12 cellular contexts compared by ENCODE assay signal in genomic region chr15:65083262-65083701, GRCh38. TPM values are rescaled to one million over a fixed set of nuclear protein-coding genes. Genes with fewer than 3 reads are reported as not detected.
DNase-seq lines count a peak whose midpoint lies in the region; TF ChIP-seq lines count a peak whose summit lies in the region.
"Had no signal": no experiment of that assay in that cellular context is flagged by ENCODE, and none has a peak within 500 bp of the region (broad histone marks: within the 10 kb centered on the region; RNA-seq: fewer than 3 reads in every experiment).

No MANE protein-coding gene starts in this region.

- H3K27ac Mint-ChIP-seq in nephron, result peak overlapping the region; percentile 90 to 98 (median 96)
- H3K27ac Mint-ChIP-seq in activated naive CD4-positive, alpha-beta T cell treated with anti-CD3 and anti-CD28 coated beads for 36 hours, result no peak overlapping the region
- H3K27ac Mint-ChIP-seq: CD4-positive, alpha-beta T cell had no signal

- TF ChIP-seq CTCF in esophagus squamous epithelium (IDR thresholded peaks at IDR 0.05), result peak in 3 of 6 experiments; percentile 5 to 16 (median 9)
- peak; percentile 44 to 60 (median 49) for TF ChIP-seq CTCF in nephron (IDR thresholded peaks at IDR 0.05; ENCODE audit: unreplicated experiment in 3 of 3)
- TF ChIP-seq CTCF in breast epithelium (IDR thresholded peaks at IDR 0.05), result no peak

- CTCF ChIA-PET in activated naive CD4-positive, alpha-beta T cell treated with anti-CD3 and anti-CD28 coated beads for 36 hours (lab: Charles Lee), result interaction anchor here (0.6 to 1.2 kb wide), 2 partner anchors 11 to 29 kb away, joined by 3 read pairs; no protein-coding TSS in a partner anchor

- H3K27ac ChIP-seq in esophagus squamous epithelium, result peak overlapping the region in 3 of 4 donors; percentile 35 to 57 (median 42)
- H3K27ac ChIP-seq in breast epithelium, result no peak overlapping the region
- H3K27ac ChIP-seq: parathyroid adenoma had no signal

- H3K36me3 Mint-ChIP-seq in nephron (ENCODE audit: low read depth), result no peaks in the 10 kb centered on the region
- no peaks in the 10 kb centered on the region for H3K36me3 Mint-ChIP-seq in activated naive CD4-positive, alpha-beta T cell treated with anti-CD3 and anti-CD28 coated beads for 36 hours (ENCODE audit: low read depth)

- H3K9me3 ChIP-seq in esophagus squamous epithelium, result no peaks in the 10 kb centered on the region
- no peaks in the 10 kb centered on the region for H3K9me3 ChIP-seq in breast epithelium

- no peak for TF ChIP-seq POLR2A in esophagus squamous epithelium (IDR thresholded peaks at IDR 0.05)
- no peak for TF ChIP-seq POLR2A in breast epithelium (IDR thresholded peaks at IDR 0.05)

- H3K4me3 Mint-ChIP-seq in nephron, result peak overlapping the region; percentile 23 to 69 (median 54)
- no peak overlapping the region for H3K4me3 Mint-ChIP-seq in activated naive CD4-positive, alpha-beta T cell treated with anti-CD3 and anti-CD28 coated beads for 36 hours
- H3K4me3 Mint-ChIP-seq: CD4-positive, alpha-beta T cell had no signal

- H3K27me3 Mint-ChIP-seq in nephron (ENCODE audit: low read depth), result peaks cover 10% of the 10 kb centered on the region
- peaks cover 19% of the 10 kb centered on the region for H3K27me3 Mint-ChIP-seq in activated naive CD4-positive, alpha-beta T cell treated with anti-CD3 and anti-CD28 coated beads for 36 hours (ENCODE audit: low read depth)

- H3K4me1 ChIP-seq in esophagus squamous epithelium (peaks cover 32 to 68% (median 39%) of the 10 kb centered on the region in 3 donors), breast epithelium (no peaks in the 10 kb centered on the region)

- peaks cover 80% of the 10 kb centered on the region for H3K4me1 Mint-ChIP-seq in nephron
- peaks cover 13% of the 10 kb centered on the region for H3K4me1 Mint-ChIP-seq in activated naive CD4-positive, alpha-beta T cell treated with anti-CD3 and anti-CD28 coated beads for 36 hours (ENCODE audit: low read depth)

- intact Hi-C loops in esophagus squamous epithelium (cut with DNase I) (no loop called here), breast epithelium (cut with DNase I; ENCODE audit: low total_unique reads) (no loop called here)
- intact Hi-C loops in activated naive CD4-positive, alpha-beta T cell treated with anti-CD3 and anti-CD28 coated beads for 36 hours (cut with micrococcal nuclease), result no loop called here

- WGBS in esophagus squamous epithelium, 2 donors, result 43 to 62% methylated on average over 6 of the region's 7 CpGs

- DNase-seq in Ammon's horn (ENCODE audit: low spot score), result peak; percentile 64
- peak; percentile 60 for DNase-seq in NCI-H2227 (lab: John Stamatoyannopoulos, UW; ENCODE audit: unreplicated experiment)
- no peak for DNase-seq in esophagus squamous epithelium (lab: John Stamatoyannopoulos, UW)
- no peak for DNase-seq in breast epithelium (ENCODE audit: low spot score in 2 of 2)
- DNase-seq in activated naive CD4-positive, alpha-beta T cell treated with anti-CD3 and anti-CD28 coated beads for 36 hours, result no peak
- no peak for DNase-seq in NCI-H1930 (lab: John Stamatoyannopoulos, UW)
- no peak for DNase-seq in NCI-H526 (lab: John Stamatoyannopoulos, UW)
- DNase-seq: NCI-H187 treated with DMSO at 0.1 percent for 48 hours had no signal

- no peak overlapping the region for H3K4me3 ChIP-seq in esophagus squamous epithelium
- H3K4me3 ChIP-seq in breast epithelium, result no peak overlapping the region

- H3K36me3 ChIP-seq in esophagus squamous epithelium (no peaks in the 10 kb centered on the region), breast epithelium (no peaks in the 10 kb centered on the region)

- H3K27me3 ChIP-seq in esophagus squamous epithelium, result peaks cover 0 to 17% (median 0%) of the 10 kb centered on the region in 4 donors
- no peaks in the 10 kb centered on the region for H3K27me3 ChIP-seq in breast epithelium

- no peaks in the 10 kb centered on the region for H3K9me3 Mint-ChIP-seq in nephron
- no peaks in the 10 kb centered on the region for H3K9me3 Mint-ChIP-seq in activated naive CD4-positive, alpha-beta T cell treated with anti-CD3 and anti-CD28 coated beads for 36 hours
- H3K9me3 Mint-ChIP-seq: CD4-positive, alpha-beta T cell had no signal

RNA-seq across cellular contexts. Expression of gene KBTBD13, which starts 6.7 kb away (rescaled TPM):
- total RNA-seq in esophagus squamous epithelium (not detected), breast epithelium (under 1 TPM in 2 of 3 donors, not detected in 1; 0.15 to 0.33 TPM)
- total RNA-seq in activated naive CD4-positive, alpha-beta T cell treated with anti-CD3 and anti-CD28 coated beads for 36 hours, result not detected
- total RNA-seq: CD4-positive, alpha-beta T cell; endothelial cell of umbilical vein had no signal

RNA-seq across cellular contexts. Expression of gene RASL12, which starts 15.5 kb away (rescaled TPM):
- total RNA-seq in esophagus squamous epithelium (10 to 100 TPM in 2 of 4 donors, 1 to 10 TPM in 2; 2.8 to 32.4 (median 8.9) TPM), breast epithelium (10 to 100 TPM; 12.6 to 20.6 (median 20.3) TPM)
- not detected for total RNA-seq in activated naive CD4-positive, alpha-beta T cell treated with anti-CD3 and anti-CD28 coated beads for 36 hours
- total RNA-seq: CD4-positive, alpha-beta T cell; endothelial cell of umbilical vein had no signal

RNA-seq across cellular contexts. Expression of gene UBAP1L, which starts 31.7 kb away (rescaled TPM):
- 1 to 10 TPM; 1.6 to 6.3 (median 2.0) TPM for total RNA-seq in esophagus squamous epithelium
- 1 to 10 TPM; 3.7 to 10.0 (median 7.2) TPM for total RNA-seq in breast epithelium
- 1 to 10 TPM; 1.6 to 1.9 TPM for total RNA-seq in activated naive CD4-positive, alpha-beta T cell treated with anti-CD3 and anti-CD28 coated beads for 36 hours

RNA-seq across cellular contexts. Expression of gene SLC51B, which starts 38.1 kb away (rescaled TPM):
- total RNA-seq in esophagus squamous epithelium (not detected), breast epithelium (not detected)
- total RNA-seq in activated naive CD4-positive, alpha-beta T cell treated with anti-CD3 and anti-CD28 coated beads for 36 hours, result not detected
- total RNA-seq: CD4-positive, alpha-beta T cell; endothelial cell of umbilical vein had no signal

RNA-seq across cellular contexts. Expression of gene PDCD7, which starts 50.3 kb away (rescaled TPM):
- 10 to 100 TPM; 12.1 to 20.8 (median 16.6) TPM for total RNA-seq in esophagus squamous epithelium
- 10 to 100 TPM; 21.6 to 26.7 (median 24.4) TPM for total RNA-seq in breast epithelium
- 10 to 100 TPM; 28.6 to 31.5 TPM for total RNA-seq in activated naive CD4-positive, alpha-beta T cell treated with anti-CD3 and anti-CD28 coated beads for 36 hours

Comparison
In these comparisons a context has a peak if more than half of its experiments do, and no peak if none do; other contexts are left out.
1. DNase-seq: peak in Ammon's horn (single experiment) and NCI-H2227 (single experiment); none in esophagus squamous epithelium (single experiment), breast epithelium (0 of 2), activated naive CD4-positive, alpha-beta T cell treated with anti-CD3 and anti-CD28 coated beads for 36 hours (single experiment), NCI-H1930 (0 of 2) and NCI-H526 (0 of 2).
2. H3K27ac ChIP-seq: peak in esophagus squamous epithelium (3 of 4); none in breast epithelium (0 of 2).
3. CTCF ChIP-seq: peak in nephron (3 of 3); none in breast epithelium (0 of 3).